ENCODE assay signal across 14 cellular contexts in the genomic region with DNA sequence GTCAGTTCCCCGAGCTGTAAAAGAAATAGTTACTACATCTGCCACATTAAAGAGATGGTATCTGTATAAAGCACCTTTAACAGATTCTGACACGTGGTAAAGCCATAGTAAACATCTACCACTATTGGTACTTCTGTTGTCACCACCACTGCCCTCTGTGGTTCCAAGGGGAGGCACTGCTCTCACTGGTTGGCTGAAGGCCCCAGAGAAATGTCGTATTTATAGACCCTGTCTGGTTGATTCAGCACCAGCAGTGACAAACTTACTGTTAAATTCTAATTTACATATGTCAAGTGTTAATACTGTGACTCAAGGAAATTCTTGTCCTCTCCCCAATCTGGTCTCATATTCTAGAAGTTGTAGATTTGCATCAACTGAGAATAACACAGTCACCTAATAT.
"Had no signal": no experiment of that assay in that cellular context is flagged by ENCODE, and none has a peak within 500 bp of the region (broad histone marks: within the 10 kb centered on the region; RNA-seq: fewer than 3 reads in every experiment).

No MANE protein-coding gene starts in this region.

- H3K4me1 Mint-ChIP-seq: WTC11 had no signal

- H3K27ac ChIP-seq: dorsolateral prefrontal cortex, prostate gland, right lobe of liver, thoracic aorta had no signal

- H3K9me3 Mint-ChIP-seq: activated T-helper 2 cell treated with anti-CD3 and anti-CD28 coated beads, Interferon-gamma antibody, Interleukin-2, Interleukin-4, amounts not matched to agents 10 μg/mL and 5 μg/mL and 100 μg/mL, durations not matched to agents 14 hours and 24 hours and 36 hours; naive thymus-derived CD8-positive, alpha-beta T cell; stimulated activated naive CD8-positive, alpha-beta T cell treated with anti-CD3 and anti-CD28 coated beads, Interleukin-15, Interleukin-2, amounts not matched to agents 100 ng/mL and 50 ng/mL, for 24 hours; WTC11 had no signal

- H3K4me3 ChIP-seq: dorsolateral prefrontal cortex, prostate gland, right lobe of liver, thoracic aorta had no signal

- H3K27me3 ChIP-seq: dorsolateral prefrontal cortex, right lobe of liver had no signal

- H3K9me3 ChIP-seq: prostate gland, right lobe of liver, thoracic aorta had no signal

- H3K4me3 Mint-ChIP-seq: activated naive CD8-positive, alpha-beta T cell; naive thymus-derived CD8-positive, alpha-beta T cell; stimulated activated naive CD8-positive, alpha-beta T cell treated with anti-CD3 and anti-CD28 coated beads, Interleukin-15, Interleukin-2, amounts not matched to agents 100 ng/mL and 50 ng/mL, for 24 hours; WTC11 had no signal

- H3K36me3 ChIP-seq: prostate gland, right lobe of liver, thoracic aorta had no signal

- ATAC-seq: esophagus mucosa, left cardiac atrium, right lobe of liver, SK-N-SH treated with all-trans-retinoic acid at 6 μM for 48 hours, WTC11 had no signal

- DNase-seq: activated CD4-positive, alpha-beta T cell treated with anti-CD3 and anti-CD28 coated beads, Interleukin-2, amount 50 U/mL, for 48 hours; aorta; dorsolateral prefrontal cortex; left cardiac atrium; naive thymus-derived CD8-positive, alpha-beta T cell; right lobe of liver had no signal

- H3K4me1 ChIP-seq: prostate gland, right lobe of liver had no signal

- H3K27ac Mint-ChIP-seq: activated naive CD8-positive, alpha-beta T cell; activated T-helper 2 cell treated with anti-CD3 and anti-CD28 coated beads, Interferon-gamma antibody, Interleukin-2, Interleukin-4, amounts not matched to agents 10 μg/mL and 5 μg/mL and 100 μg/mL, durations not matched to agents 14 hours and 24 hours and 36 hours; stimulated activated naive CD8-positive, alpha-beta T cell treated with anti-CD3 and anti-CD28 coated beads, Interleukin-15, Interleukin-2, amounts not matched to agents 100 ng/mL and 50 ng/mL, for 24 hours; WTC11 had no signal

- H3K27me3 Mint-ChIP-seq: activated naive CD8-positive, alpha-beta T cell; naive thymus-derived CD8-positive, alpha-beta T cell; stimulated activated naive CD8-positive, alpha-beta T cell treated with anti-CD3 and anti-CD28 coated beads, Interleukin-15, Interleukin-2, amounts not matched to agents 100 ng/mL and 50 ng/mL, for 24 hours had no signal

- H3K36me3 Mint-ChIP-seq: WTC11 had no signal
